Comparison of ENCODE assay signal across 20 cellular contexts in genomic region chr3:172043233-172043632, GRCh38. TPM values are rescaled to one million over a fixed set of nuclear protein-coding genes. Genes with fewer than 3 reads are reported as not detected.
DNase-seq lines count a peak whose midpoint lies in the region; FAIRE-seq and TF ChIP-seq lines count a peak whose summit lies in the region.
"Had no signal": no experiment of that assay in that cellular context is flagged by ENCODE, and none has a peak within 500 bp of the region (broad histone marks: within the 10 kb centered on the region; RNA-seq: fewer than 3 reads in every experiment).

No MANE protein-coding gene starts in this region.

- H3K9me3 Mint-ChIP-seq in astrocyte (ENCODE audit: unreplicated experiment) (no peaks in the 10 kb centered on the region), immature natural killer cell (no peaks in the 10 kb centered on the region)
- H3K9me3 Mint-ChIP-seq: activated T-helper 17 cell treated with anti-CD3 and anti-CD28 coated beads, Interleukin-2, amount 50 U/mL, for 72 hours; GM23338; stimulated activated naive CD8-positive, alpha-beta T cell treated with anti-CD3 and anti-CD28 coated beads, Interleukin-15, Interleukin-2, amounts not matched to agents 100 ng/mL and 50 ng/mL, for 24 hours had no signal

- peaks cover 69% of the 10 kb centered on the region for H4K20me1 ChIP-seq in astrocyte (ENCODE audit: insufficient read depth, low read length)

- H3K27ac Mint-ChIP-seq in astrocyte (ENCODE audit: unreplicated experiment) (peak overlapping the region; percentile 80), immature natural killer cell (peak overlapping the region in 5 of 6 donors; percentile 54 to 82 (median 64))
- H3K27ac Mint-ChIP-seq: activated T-helper 17 cell treated with anti-CD3 and anti-CD28 coated beads, Interleukin-2, amount 50 U/mL, for 72 hours; GM23338; stimulated activated naive CD8-positive, alpha-beta T cell treated with anti-CD3 and anti-CD28 coated beads, Interleukin-15, Interleukin-2, amounts not matched to agents 100 ng/mL and 50 ng/mL, for 24 hours had no signal

- no peaks in the 10 kb centered on the region for H3K9me3 ChIP-seq in astrocyte (ENCODE audit: insufficient read depth, low read depth, low read length)
- H3K9me3 ChIP-seq in skeletal muscle satellite cell (replicated peaks; ENCODE audit: low read length), result no peaks in the 10 kb centered on the region
- H3K9me3 ChIP-seq: BLaER1, colonic mucosa, prostate gland had no signal

- peaks cover 9% of the 10 kb centered on the region for H3K36me3 ChIP-seq in astrocyte (ENCODE audit: insufficient read depth, low read length)
- H3K36me3 ChIP-seq in skeletal muscle satellite cell (ENCODE audit: insufficient read depth, low read length), result no peaks in the 10 kb centered on the region
- H3K36me3 ChIP-seq: colonic mucosa, prostate gland had no signal

- H3K4me3 Mint-ChIP-seq in astrocyte (ENCODE audit: unreplicated experiment), result peak overlapping the region; percentile 96
- peak overlapping the region; percentile 28 to 65 (median 46) for H3K4me3 Mint-ChIP-seq in immature natural killer cell
- H3K4me3 Mint-ChIP-seq: activated T-helper 17 cell treated with anti-CD3 and anti-CD28 coated beads, Interleukin-2, amount 50 U/mL, for 72 hours; GM23338; stimulated activated naive CD8-positive, alpha-beta T cell treated with anti-CD3 and anti-CD28 coated beads, Interleukin-15, Interleukin-2, amounts not matched to agents 100 ng/mL and 50 ng/mL, for 24 hours had no signal

- H3K4me2 ChIP-seq in astrocyte (ENCODE audit: low read length), result peak overlapping the region; percentile 90
- peak overlapping the region; percentile 60 for H3K4me2 ChIP-seq in skeletal muscle satellite cell (ENCODE audit: low read length)

- H3K4me3 ChIP-seq in HL-60 (replicated peaks; ENCODE audit: insufficient read depth, low read length) (peak overlapping the region; percentile 79), astrocyte (ENCODE audit: insufficient read depth, low read depth, low read length) (no peak overlapping the region), skeletal muscle satellite cell (ENCODE audit: low read length) (no peak overlapping the region)
- H3K4me3 ChIP-seq: BLaER1, colonic mucosa, GM23338, prostate gland had no signal

- H3K4me1 ChIP-seq in astrocyte (ENCODE audit: insufficient read depth, low read length) (peaks cover 36% of the 10 kb centered on the region), skeletal muscle satellite cell (ENCODE audit: control insufficient read depth, insufficient read depth, low read length) (peaks cover 50% of the 10 kb centered on the region)
- H3K4me1 ChIP-seq: prostate gland had no signal

- H3K27me3 Mint-ChIP-seq in astrocyte (ENCODE audit: low read depth, unreplicated experiment) (no peaks in the 10 kb centered on the region), immature natural killer cell (ENCODE audit: low read depth in 3 of 3) (peaks cover 3 to 15% (median 11%) of the 10 kb centered on the region in 3 donors)
- H3K27me3 Mint-ChIP-seq: activated T-helper 17 cell treated with anti-CD3 and anti-CD28 coated beads, Interleukin-2, amount 50 U/mL, for 72 hours; stimulated activated naive CD8-positive, alpha-beta T cell treated with anti-CD3 and anti-CD28 coated beads, Interleukin-15, Interleukin-2, amounts not matched to agents 100 ng/mL and 50 ng/mL, for 24 hours had no signal

- H3K4me1 Mint-ChIP-seq in astrocyte (ENCODE audit: low read depth, unreplicated experiment) (peaks cover 36% of the 10 kb centered on the region), immature natural killer cell (peaks cover 74 to 85% of the 10 kb centered on the region in 2 donors)

- intact Hi-C loops in head of caudate nucleus (cut with DNase I), result no loop called here

- peaks cover 7% of the 10 kb centered on the region for H3K36me3 Mint-ChIP-seq in astrocyte (ENCODE audit: low read depth, unreplicated experiment)
- peaks cover 0 to 4% (median 0%) of the 10 kb centered on the region in 3 donors for H3K36me3 Mint-ChIP-seq in immature natural killer cell

- H3K9ac ChIP-seq in astrocyte (ENCODE audit: low read length) (no peak overlapping the region), skeletal muscle satellite cell (ENCODE audit: low read depth, low read length) (no peak overlapping the region)
- H3K9ac ChIP-seq: BLaER1 had no signal

- DNase-seq in HL-60 (ENCODE audit: low read depth in 1 of 2, low spot score in 1 of 2) (no peak), astrocyte (ENCODE audit: low read depth) (no peak), immature natural killer cell (no peak), head of caudate nucleus (no peak), NCI-H2081 (lab: John Stamatoyannopoulos, UW) (no peak), caudate nucleus (lab: John Stamatoyannopoulos, UW) (no peak), medulla oblongata (ENCODE audit: extremely low spot score) (no peak)
- DNase-seq: colonic mucosa; erythroblast; hippocampal formation; NCI-H1436 treated with DMSO at 0.1 percent for 48 hours; NCI-H510A; OCI-M1; stimulated activated CD4-positive, alpha-beta T cell treated with anti-CD3 and anti-CD28 coated beads, Interleukin-15, amount 100 ng/mL, for 24 hours had no signal

- H2AFZ ChIP-seq in astrocyte (ENCODE audit: low read depth, low read length), result no peak overlapping the region
- H2AFZ ChIP-seq: GM23338 had no signal

- peak overlapping the region; percentile 94 for H3K27ac ChIP-seq in HL-60 (replicated peaks)
- no peak overlapping the region for H3K27ac ChIP-seq in astrocyte (ENCODE audit: low read depth, low read length)
- H3K27ac ChIP-seq in caudate nucleus (ENCODE audit: low read depth, low read length), result no peak overlapping the region
- H3K27ac ChIP-seq: BLaER1, colonic mucosa, prostate gland had no signal

- H3K27me3 ChIP-seq in HL-60 (ENCODE audit: insufficient read depth, poor library complexity, severe bottlenecking) (no peaks in the 10 kb centered on the region), astrocyte (ENCODE audit: insufficient read depth, low read length) (no peaks in the 10 kb centered on the region), skeletal muscle satellite cell (ENCODE audit: control insufficient read depth, insufficient read depth, low read length) (no peaks in the 10 kb centered on the region)
- H3K27me3 ChIP-seq: BLaER1, colonic mucosa had no signal

- H3K79me2 ChIP-seq in astrocyte (ENCODE audit: insufficient read depth, low read length), result peaks cover 93% of the 10 kb centered on the region

- no peak for FAIRE-seq in astrocyte (lab: Jason Lieb, UNC)

- TF ChIP-seq CTCF in HL-60 (IDR thresholded peaks at IDR 0.05; ENCODE audit: insufficient read depth, low read length), result no peak
- TF ChIP-seq CTCF in astrocyte (IDR thresholded peaks at IDR 0.05; ENCODE audit: insufficient read depth, low read depth, low read length), result no peak

RNA-seq across cellular contexts. Expression of gene FNDC3B, which starts 3.9 kb away (rescaled TPM):
- 327 and 332 TPM in 2 replicates for total RNA-seq in astrocyte
- polyA plus RNA-seq in immature natural killer cell, result 10 to 100 TPM; 19.7 to 46.1 (median 24.4) TPM
- 86.9 and 88.0 TPM in 2 replicates for total RNA-seq in skeletal muscle satellite cell (2012; rRNA removed)
